23 cellular contexts compared by ENCODE assay signal in the genomic region with DNA sequence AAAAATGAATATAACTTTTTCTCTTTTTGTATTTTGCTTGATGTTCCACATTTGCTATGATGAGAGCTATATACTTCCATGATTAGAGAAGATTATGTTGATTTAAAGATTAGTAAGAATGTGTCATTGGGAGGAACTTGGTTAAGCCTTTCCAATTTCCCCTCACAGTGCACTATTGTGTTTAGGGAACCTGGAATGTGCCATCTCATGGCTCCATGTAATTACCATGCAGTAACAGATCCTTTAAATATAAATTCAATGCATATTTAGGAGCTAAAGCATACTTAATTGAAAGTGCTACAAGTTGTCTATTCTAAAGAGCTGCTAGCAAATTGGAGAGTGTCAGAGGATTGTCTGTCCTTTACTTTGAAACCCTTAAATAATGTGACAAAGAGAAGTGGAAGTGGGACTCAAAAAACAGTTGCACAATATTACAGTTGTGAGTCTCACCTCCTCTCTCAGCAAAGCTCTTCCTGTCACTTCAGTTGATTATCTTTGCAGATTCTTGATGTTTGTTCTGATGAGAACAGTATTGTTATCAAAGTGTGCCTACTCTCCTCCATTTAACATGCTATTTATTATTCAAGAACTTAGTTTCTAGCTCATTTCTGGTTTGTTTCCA.
DNase-seq lines count a peak whose midpoint lies in the region; FAIRE-seq and TF ChIP-seq lines count a peak whose summit lies in the region.
"Had no signal": no experiment of that assay in that cellular context is flagged by ENCODE, and none has a peak within 500 bp of the region (broad histone marks: within the 10 kb centered on the region; RNA-seq: fewer than 3 reads in every experiment).

No MANE protein-coding gene starts in this region.

- H2AFZ ChIP-seq in OCI-LY1 (ENCODE audit: low read length) (peak overlapping the region; percentile 39; the same call in 1 of the 2 replicates), endothelial cell of umbilical vein (ENCODE audit: low read depth, low read length) (peak overlapping the region; percentile 54)

- no peaks in the 10 kb centered on the region for H3K27me3 ChIP-seq in HL-60 (ENCODE audit: insufficient read depth, poor library complexity, severe bottlenecking)
- no peaks in the 10 kb centered on the region for H3K27me3 ChIP-seq in OCI-LY1 (ENCODE audit: insufficient read depth, low read length)
- no peaks in the 10 kb centered on the region for H3K27me3 ChIP-seq in endothelial cell of umbilical vein (ENCODE audit: control insufficient read depth in 2 of 2, insufficient read depth in 2 of 2, low read length in 2 of 2)
- H3K27me3 ChIP-seq: heart left ventricle, Peyer's patch had no signal

- H3K9ac ChIP-seq in OCI-LY1 (ENCODE audit: low read length) (no peak overlapping the region), endothelial cell of umbilical vein (replicated peaks; ENCODE audit: extremely low read depth, insufficient read depth, low read length) (no peak overlapping the region)
- H3K9ac ChIP-seq: KMS-11 had no signal

- no TSS peak for BruUV-seq in endothelial cell of umbilical vein (replicated peaks; lab: Mats Ljungman, UMichigan)

- H3K9me3 ChIP-seq in OCI-LY1 (ENCODE audit: low read length), result no peaks in the 10 kb centered on the region
- no peaks in the 10 kb centered on the region for H3K9me3 ChIP-seq in endothelial cell of umbilical vein (replicated peaks; ENCODE audit: control insufficient read depth, insufficient read depth, low read length)
- H3K9me3 ChIP-seq: Peyer's patch had no signal

- H3K4me3 ChIP-seq in HL-60 (replicated peaks; ENCODE audit: insufficient read depth, low read length) (no peak overlapping the region), OCI-LY1 (ENCODE audit: low read depth, low read length, poor library complexity, severe bottlenecking) (no peak overlapping the region), endothelial cell of umbilical vein (replicated peaks in 1 of 3; ENCODE audit: insufficient read depth in 1 of 3, low read depth in 1 of 3, low read length in 3 of 3) (no peak overlapping the region)
- H3K4me3 ChIP-seq: heart left ventricle, Peyer's patch had no signal

- no peaks in the 10 kb centered on the region for H3K9me2 ChIP-seq in OCI-LY1 (ENCODE audit: low read depth, low read length)

- CTCF ChIA-PET in endothelial cell of umbilical vein (lab: Charles Lee), result interaction anchor here (1.1 to 1.3 kb wide), 3 partner anchors 8 to 20 kb away, joined by 3 to 6 read pairs (median 4); no protein-coding TSS in a partner anchor

- peaks cover 20% of the 10 kb centered on the region for H3K4me1 ChIP-seq in OCI-LY1 (ENCODE audit: insufficient read depth, low read length, severe bottlenecking)
- H3K4me1 ChIP-seq in endothelial cell of umbilical vein (ENCODE audit: control insufficient read depth, extremely low read depth, insufficient read depth, low read length), result no peaks in the 10 kb centered on the region
- H3K4me1 ChIP-seq: Peyer's patch had no signal

- H3K9me1 ChIP-seq in endothelial cell of umbilical vein (replicated peaks; ENCODE audit: control insufficient read depth, extremely low read depth, insufficient read depth, low read length), result no peaks in the 10 kb centered on the region

- TF ChIP-seq CTCF in HL-60 (IDR thresholded peaks at IDR 0.05; ENCODE audit: insufficient read depth, low read length) (no peak), OCI-LY1 (IDR thresholded peaks at IDR 0.05; ENCODE audit: low read length) (no peak), endothelial cell of umbilical vein (IDR thresholded peaks at IDR 0.05; ENCODE audit: extremely low read depth in 1 of 2, insufficient read depth in 1 of 2, low read depth in 1 of 2, low read length in 2 of 2) (no peak)

- H3K27ac ChIP-seq in HL-60 (replicated peaks) (peak overlapping the region; percentile 29), OCI-LY1 (ENCODE audit: low read depth, low read length, poor library complexity, severe bottlenecking) (no peak overlapping the region), endothelial cell of umbilical vein (ENCODE audit: insufficient read depth, low read depth, low read length) (no peak overlapping the region)
- H3K27ac ChIP-seq: C4-2B, KMS-11, Peyer's patch had no signal

- H3F3A ChIP-seq in OCI-LY1 (ENCODE audit: insufficient read depth, low read length), result no peaks in the 10 kb centered on the region

- peak; percentile 40 for FAIRE-seq in endothelial cell of umbilical vein (lab: Jason Lieb, UNC)
- FAIRE-seq: small intestine, urothelium cell line had no signal

- no peaks in the 10 kb centered on the region for H3K79me2 ChIP-seq in OCI-LY1 (ENCODE audit: insufficient read depth, low read length)
- no peaks in the 10 kb centered on the region for H3K79me2 ChIP-seq in endothelial cell of umbilical vein (ENCODE audit: control insufficient read depth, insufficient read depth, low read length)

- TF ChIP-seq POLR2A in endothelial cell of umbilical vein (IDR thresholded peaks at IDR 0.05; ENCODE audit: low read depth, low read length), result no peak
- TF ChIP-seq POLR2A in erythroblast (IDR thresholded peaks at IDR 0.05; ENCODE audit: low read length), result no peak

- POLR2A ChIA-PET in endothelial cell of umbilical vein (lab: Charles Lee), result no interaction called here

- H3K36me3 ChIP-seq in OCI-LY1 (ENCODE audit: insufficient read depth, low read length) (no peaks in the 10 kb centered on the region), endothelial cell of umbilical vein (ENCODE audit: control insufficient read depth in 2 of 2, extremely low read depth in 1 of 2, insufficient read depth in 2 of 2, low read length in 2 of 2) (no peaks in the 10 kb centered on the region)
- H3K36me3 ChIP-seq: heart left ventricle, Peyer's patch had no signal

- H3K4me2 ChIP-seq in OCI-LY1 (ENCODE audit: low read length) (no peak overlapping the region), endothelial cell of umbilical vein (ENCODE audit: insufficient read depth, low read length) (no peak overlapping the region)
- H3K4me2 ChIP-seq: KMS-11 had no signal

- DNase-seq in HL-60 (ENCODE audit: low read depth in 1 of 2, low spot score in 1 of 2) (peak; percentile 16 to 45), endothelial cell of umbilical vein (ENCODE audit: low read depth, low spot score) (peak; percentile 6), pons (ENCODE audit: low spot score) (peak; percentile 9), AG08395 (ENCODE audit: low spot score) (no peak), GM19238 (ENCODE audit: insufficient read length, low spot score) (no peak), erythroblast (lab: John Stamatoyannopoulos, UW) (no peak)
- DNase-seq: activated CD4-positive, alpha-beta T cell treated with anti-CD3 and anti-CD28 coated beads for 36 hours; activated CD8-positive, alpha-beta memory T cell treated with anti-CD3 and anti-CD28 coated beads, Interleukin-2, amount 50 U/mL, for 48 hours; activated naive CD4-positive, alpha-beta T cell treated with anti-CD3 and anti-CD28 coated beads for 36 hours; DMS79 treated with DMSO at 0.1 percent for 48 hours; H7; heart left ventricle; kidney glomerular epithelial cell; midbrain; NCI-H187; NCI-H510A; Peyer's patch; small intestine; stimulated activated naive CD4-positive, alpha-beta T cell had no signal

- dilution Hi-C loops in endothelial cell of umbilical vein (cut with MboI; ENCODE audit: extremely low pct_ligation_motif_present, low sequenced_read_pairs), result no loop called here

- intact Hi-C loops in endothelial cell of umbilical vein (cut with micrococcal nuclease), result no loop called here

- H4K20me1 ChIP-seq in OCI-LY1 (ENCODE audit: insufficient read depth, low read length) (no peaks in the 10 kb centered on the region), endothelial cell of umbilical vein (replicated peaks; ENCODE audit: control insufficient read depth, extremely low read depth, insufficient read depth, low read length) (no peaks in the 10 kb centered on the region)

TF ChIP-seq in endothelial cell of umbilical vein, 7 proteins besides CTCF, POLR2A, EP300 and RAD21:
- TF ChIP-seq GATA2 (IDR thresholded peaks at IDR 0.05; ENCODE audit: insufficient read depth, insufficient read length, low read depth, low read length) (no peak), FOS (IDR thresholded peaks at IDR 0.05; ENCODE audit: borderline replicate concordance, insufficient read depth, low read length) (peak; percentile 31)

Comparison
In these comparisons a context has a peak if more than half of its experiments do, and no peak if none do; other contexts are left out.
1. DNase-seq: peak in HL-60 (2 of 2), endothelial cell of umbilical vein (single experiment) and pons (single experiment); none in AG08395 (single experiment), GM19238 (single experiment) and erythroblast (0 of 2).